ENCODE assay signal across 6 cellular contexts in genomic region chr10:20391629-20392028, GRCh38.
"Had no signal": no experiment of that assay in that cellular context is flagged by ENCODE, and none has a peak within 500 bp of the region (broad histone marks: within the 10 kb centered on the region; RNA-seq: fewer than 3 reads in every experiment).

No MANE protein-coding gene starts in this region.

- H3K4me1 Mint-ChIP-seq: IgD-negative memory B cell had no signal

- FAIRE-seq: HTR-8/SVneo had no signal

- H3K27ac Mint-ChIP-seq: IgD-negative memory B cell had no signal

- H3K4me2 ChIP-seq: KMS-11 had no signal

- H3K36me3 Mint-ChIP-seq: IgD-negative memory B cell had no signal

- H3K9ac ChIP-seq: KMS-11 had no signal

- DNase-seq: KBM-7, KG1 had no signal

- H3K27me3 Mint-ChIP-seq: IgD-negative memory B cell had no signal

- H3K4me3 Mint-ChIP-seq: IgD-negative memory B cell had no signal

- H3K27ac ChIP-seq: HL-60, KMS-11 had no signal
